Comparison of ENCODE assay signal across 8 cellular contexts in the genomic region with DNA sequence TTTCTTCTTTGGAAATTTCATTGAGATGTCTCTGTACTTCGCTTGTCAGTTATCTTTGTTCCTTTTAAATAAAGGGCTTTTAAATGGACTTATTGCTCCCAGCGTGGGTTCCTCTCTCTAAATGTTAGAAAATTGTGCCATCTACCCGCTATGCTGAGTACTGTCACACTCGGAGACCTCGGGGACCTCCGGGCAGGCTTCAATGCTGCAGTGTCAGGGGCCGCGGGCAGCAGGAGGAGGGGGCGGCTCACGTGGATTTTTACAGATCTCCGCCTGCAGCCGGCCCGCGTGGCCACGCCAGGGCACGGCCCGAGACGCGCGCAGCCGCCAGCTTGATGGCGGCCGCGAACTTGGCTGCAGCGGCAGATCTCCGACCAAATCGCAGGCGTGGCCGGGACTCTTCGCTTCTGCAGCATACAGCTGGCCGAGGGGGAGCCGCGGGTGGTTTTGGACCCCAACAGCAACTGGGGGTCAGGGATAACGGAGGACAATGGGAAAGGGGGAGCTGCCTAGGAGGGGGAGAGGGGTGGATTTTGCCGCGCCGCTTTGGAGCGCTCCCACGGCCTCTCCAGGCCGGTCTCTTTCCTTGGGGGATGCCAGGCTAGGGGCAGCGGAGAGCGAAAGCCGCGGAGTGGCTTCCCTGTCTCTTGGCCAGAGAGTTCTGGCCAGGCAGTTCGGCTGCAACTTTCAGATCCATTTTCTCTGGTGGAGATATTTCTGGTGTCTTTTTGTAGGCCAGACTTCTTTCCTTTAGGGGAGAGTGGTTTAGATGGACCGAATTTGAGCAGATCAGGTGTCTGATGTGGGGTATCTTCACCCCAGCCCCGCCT. TPM values are rescaled to one million over a fixed set of nuclear protein-coding genes. Genes with fewer than 3 reads are reported as not detected.
DNase-seq lines count a peak whose midpoint lies in the region; ATAC-seq and TF ChIP-seq lines count a peak whose summit lies in the region.

No MANE protein-coding gene starts in this region.

- peak; percentile 54 for DNase-seq in SIG-M5 treated with dmso at 0.1 percent for 504 hours (lab: John Stamatoyannopoulos, UW; ENCODE audit: unreplicated experiment)
- no peak for DNase-seq in SIG-M5 (lab: John Stamatoyannopoulos, UW)
- peak; percentile 86 to 94 for DNase-seq in lung microvascular endothelial cell (ENCODE audit: low read depth in 2 of 2)
- DNase-seq in upper lobe of right lung = peak; percentile 76
- no peak for DNase-seq in occipital lobe (lab: John Stamatoyannopoulos, UW)

- no peaks in the 10 kb centered on the region for H3K9me3 ChIP-seq in OCI-LY3 (ENCODE audit: insufficient read depth, low read length)
- no peaks in the 10 kb centered on the region for H3K9me3 ChIP-seq in ectodermal cell (ENCODE audit: control insufficient read depth, low read length)
- H3K9me3 ChIP-seq in upper lobe of right lung = no peaks in the 10 kb centered on the region

- no peaks in the 10 kb centered on the region for H3K79me2 ChIP-seq in OCI-LY3 (ENCODE audit: low read length)

- 0 out of 2 replicates have a peak, but pooled peaks cover 8% of the 10 kb centered on the region for H3K27me3 ChIP-seq in OCI-LY3 (ENCODE audit: low read depth, low read length)
- H3K27me3 ChIP-seq in ectodermal cell (ENCODE audit: control insufficient read depth, insufficient read depth, low read length, poor library complexity, severe bottlenecking) = peaks cover 81% of the 10 kb centered on the region
- H3K27me3 ChIP-seq in upper lobe of right lung = peaks cover 20% of the 10 kb centered on the region

- H3K27ac ChIP-seq in OCI-LY3 (ENCODE audit: low read length) (no peak overlapping the region), ectodermal cell (ENCODE audit: insufficient read depth, low read depth, low read length, poor library complexity, severe bottlenecking) (peak overlapping the region; percentile 47), upper lobe of right lung (peak overlapping the region; percentile 83)

- H3K4me3 ChIP-seq in OCI-LY3 (ENCODE audit: low read length) (no peak overlapping the region), ectodermal cell (ENCODE audit: insufficient read depth, low read depth, low read length) (peak overlapping the region; percentile 34), upper lobe of right lung (peak overlapping the region; percentile 56)

- H3K36me3 ChIP-seq in OCI-LY3 (replicated peaks; ENCODE audit: low read depth, low read length) = no peaks in the 10 kb centered on the region
- peaks cover 9% of the 10 kb centered on the region for H3K36me3 ChIP-seq in ectodermal cell (ENCODE audit: control insufficient read depth, insufficient read depth, low read length)
- no peaks in the 10 kb centered on the region for H3K36me3 ChIP-seq in upper lobe of right lung

- intact Hi-C loops in upper lobe of right lung (cut with DNase I) = loop anchor here (10.0 kb wide), 1 partner anchor 1091 kb away; no protein-coding TSS in a partner anchor

- no peak overlapping the region for H2AFZ ChIP-seq in OCI-LY3 (ENCODE audit: low read depth, low read length)

- 1% methylated on average over 47 of the region's 47 CpGs for WGBS in ectodermal cell, 2 experiments

- H3K4me1 ChIP-seq in OCI-LY3 (ENCODE audit: low read length) = no peaks in the 10 kb centered on the region
- peaks cover 85% of the 10 kb centered on the region for H3K4me1 ChIP-seq in ectodermal cell (ENCODE audit: control insufficient read depth, insufficient read depth, low read length)
- H3K4me1 ChIP-seq in upper lobe of right lung = peaks cover 6% of the 10 kb centered on the region

- ATAC-seq in HG03196 (IDR thresholded peaks at IDR 0.05; ENCODE audit: unreplicated experiment) (peak; percentile 53), upper lobe of right lung (peak; percentile 84)

- H3K9ac ChIP-seq in OCI-LY3 (ENCODE audit: low read length) = no peak overlapping the region

- no peak overlapping the region for H3K4me2 ChIP-seq in OCI-LY3 (ENCODE audit: low read length)

- no peaks in the 10 kb centered on the region for H4K20me1 ChIP-seq in OCI-LY3 (ENCODE audit: insufficient read depth, low read length)

- TF ChIP-seq CTCF in OCI-LY3 (IDR thresholded peaks at IDR 0.05; ENCODE audit: low read depth, low read length) = peak; percentile 55
- TF ChIP-seq CTCF in upper lobe of right lung (IDR thresholded peaks at IDR 0.05) = peak; percentile 56

RNA-seq across cellular contexts. Expression of a gene that starts 15.3 kb away (rescaled TPM):
- 101 TPM for polyA plus RNA-seq in ectodermal cell (2013, experiment 1 of 4)
- 117 TPM for polyA plus RNA-seq in ectodermal cell (2013, experiment 2 of 4)
- 80.0 TPM for polyA plus RNA-seq in ectodermal cell (2013, experiment 3 of 4)
- polyA plus RNA-seq in ectodermal cell (2013, experiment 4 of 4) = 97.4 TPM
- total RNA-seq in lung microvascular endothelial cell (17.4 and 25.0 TPM in 2 replicates), upper lobe of right lung (88.1 TPM), occipital lobe (4.1 TPM)

Comparison
In these comparisons a context has a peak if more than half of its experiments do, and no peak if none do; other contexts are left out.
1. DNase-seq: peak in SIG-M5 treated with dmso at 0.1 percent for 504 hours (single experiment), lung microvascular endothelial cell (2 of 2) and upper lobe of right lung (single experiment); none in SIG-M5 (single experiment) and occipital lobe (single experiment).